Comparison of ENCODE assay signal across 1 cellular context in the genomic region with DNA sequence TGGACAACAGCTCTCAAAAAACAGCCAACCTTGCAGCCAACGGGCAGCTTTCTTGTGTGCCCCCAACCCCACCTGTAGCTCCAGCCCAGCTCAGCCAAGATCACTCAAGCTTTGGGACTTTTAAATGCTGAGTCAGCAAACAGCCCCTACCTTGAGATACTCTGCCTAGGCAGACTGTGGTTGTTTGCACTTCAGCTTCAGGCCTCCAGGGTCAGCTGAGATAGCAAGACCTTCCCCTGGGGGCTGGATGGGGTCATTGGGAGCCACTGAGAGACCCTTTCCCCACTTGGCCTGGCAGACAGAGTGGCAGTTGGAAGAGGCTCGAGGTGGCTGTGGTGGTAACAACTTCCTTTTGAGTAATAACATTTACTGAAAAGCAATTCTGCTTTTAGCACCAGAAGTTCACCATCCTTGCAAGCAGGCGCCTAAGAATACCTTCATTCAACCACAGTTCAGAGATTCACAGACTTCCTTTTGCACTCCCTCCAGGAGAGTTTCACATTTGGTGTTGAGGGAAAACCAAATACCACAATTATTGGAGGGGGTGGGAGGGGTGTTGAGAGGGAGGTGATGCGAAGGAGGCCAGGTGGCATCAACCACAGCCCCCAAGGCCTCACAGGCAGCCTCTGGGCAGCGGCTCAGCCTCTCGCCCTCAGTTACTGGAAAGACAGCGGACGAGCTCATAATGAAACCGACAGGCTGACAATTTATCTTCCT.
TF ChIP-seq lines count a peak whose summit lies in the region.

No MANE protein-coding gene starts in this region.

TF ChIP-seq in K562, 482 proteins besides CTCF, POLR2A, EP300 and RAD21 (continued from another document and continues in another):
- TF ChIP-seq STAT5A (IDR thresholded peaks at IDR 0.05; ENCODE audit: borderline replicate concordance, low read length) (no peak), KLF16 (IDR thresholded peaks at IDR 0.05) (no peak), MAFF (IDR thresholded peaks at IDR 0.05; ENCODE audit: low read length) (peak; percentile 100), RBM25 (IDR thresholded peaks at IDR 0.05; ENCODE audit: low read depth, low read length, severe bottlenecking) (no peak), ZNF41 (CRISPR knock-in tag; conservative IDR thresholded peaks at IDR 0.05) (no peak), ZNF445 (CRISPR knock-in tag; IDR thresholded peaks at IDR 0.05; ENCODE audit: low read depth) (no peak), NR2F6 (CRISPR knock-in tag; IDR thresholded peaks at IDR 0.05) (no peak), CSDE1 (IDR thresholded peaks at IDR 0.05) (no peak), SIN3B (IDR thresholded peaks at IDR 0.05; ENCODE audit: low read depth) (no peak), SMARCA5 (IDR thresholded peaks at IDR 0.05) (no peak), CHD1 (IDR thresholded peaks at IDR 0.05; ENCODE audit: low read length) (no peak), NELFE (IDR thresholded peaks at IDR 0.05; ENCODE audit: insufficient read depth, insufficient read length) (no peak), PBX2 (CRISPR knock-in tag; IDR thresholded peaks at IDR 0.05; ENCODE audit: low read depth) (no peak), PBX2 (tag; conservative IDR thresholded peaks at IDR 0.05; ENCODE audit: low read depth) (peak; percentile 44; the same call in 1 of the 2 replicates), POLR2AphosphoS5 (IDR thresholded peaks at IDR 0.05; ENCODE audit: control insufficient read depth, insufficient read depth, low read depth, low read length) (no peak), TFAP4 (CRISPR knock-in tag; IDR thresholded peaks at IDR 0.05; ENCODE audit: borderline replicate concordance) (0 out of 2 replicates have a peak, but pooled peaks have one; percentile 8), MAFG (tag; conservative IDR thresholded peaks at IDR 0.05) (peak; percentile 99), MAFK (IDR thresholded peaks at IDR 0.05; ENCODE audit: low read length) (peak; percentile 100), ARID4B (CRISPR knock-in tag; IDR thresholded peaks at IDR 0.05) (no peak), NCOA1 (IDR thresholded peaks at IDR 0.05; ENCODE audit: low read depth) (no peak), ZNF146 (CRISPR knock-in tag; IDR thresholded peaks at IDR 0.05; ENCODE audit: unreplicated experiment) (no peak), THRB (CRISPR knock-in tag; conservative IDR thresholded peaks at IDR 0.05) (no peak), ZNF780A (CRISPR knock-in tag; IDR thresholded peaks at IDR 0.05) (no peak), EWSR1 (IDR thresholded peaks at IDR 0.05; ENCODE audit: borderline replicate concordance, low read depth, partially characterized antibody) (no peak), SLC30A9 (CRISPR knock-in tag; IDR thresholded peaks at IDR 0.05) (no peak), JUNB (CRISPR knock-in tag; conservative IDR thresholded peaks at IDR 0.05) (no peak), FOXK2 (conservative IDR thresholded peaks at IDR 0.05 in 1 of 2, IDR thresholded peaks at IDR 0.05 in 1 of 2; ENCODE audit: low read depth in 2 of 2) (no peak)
- TF ChIP-seq, protein P1, sequence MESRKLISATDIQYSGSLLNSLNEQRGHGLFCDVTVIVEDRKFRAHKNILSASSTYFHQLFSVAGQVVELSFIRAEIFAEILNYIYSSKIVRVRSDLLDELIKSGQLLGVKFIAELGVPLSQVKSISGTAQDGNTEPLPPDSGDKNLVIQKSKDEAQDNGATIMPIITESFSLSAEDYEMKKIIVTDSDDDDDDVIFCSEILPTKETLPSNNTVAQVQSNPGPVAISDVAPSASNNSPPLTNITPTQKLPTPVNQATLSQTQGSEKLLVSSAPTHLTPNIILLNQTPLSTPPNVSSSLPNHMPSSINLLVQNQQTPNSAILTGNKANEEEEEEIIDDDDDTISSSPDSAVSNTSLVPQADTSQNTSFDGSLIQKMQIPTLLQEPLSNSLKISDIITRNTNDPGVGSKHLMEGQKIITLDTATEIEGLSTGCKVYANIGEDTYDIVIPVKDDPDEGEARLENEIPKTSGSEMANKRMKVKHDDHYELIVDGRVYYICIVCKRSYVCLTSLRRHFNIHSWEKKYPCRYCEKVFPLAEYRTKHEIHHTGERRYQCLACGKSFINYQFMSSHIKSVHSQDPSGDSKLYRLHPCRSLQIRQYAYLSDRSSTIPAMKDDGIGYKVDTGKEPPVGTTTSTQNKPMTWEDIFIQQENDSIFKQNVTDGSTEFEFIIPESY (CRISPR knock-in tag; IDR thresholded peaks at IDR 0.05): no peak
- TF ChIP-seq, protein P2, sequence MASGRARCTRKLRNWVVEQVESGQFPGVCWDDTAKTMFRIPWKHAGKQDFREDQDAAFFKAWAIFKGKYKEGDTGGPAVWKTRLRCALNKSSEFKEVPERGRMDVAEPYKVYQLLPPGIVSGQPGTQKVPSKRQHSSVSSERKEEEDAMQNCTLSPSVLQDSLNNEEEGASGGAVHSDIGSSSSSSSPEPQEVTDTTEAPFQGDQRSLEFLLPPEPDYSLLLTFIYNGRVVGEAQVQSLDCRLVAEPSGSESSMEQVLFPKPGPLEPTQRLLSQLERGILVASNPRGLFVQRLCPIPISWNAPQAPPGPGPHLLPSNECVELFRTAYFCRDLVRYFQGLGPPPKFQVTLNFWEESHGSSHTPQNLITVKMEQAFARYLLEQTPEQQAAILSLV (tag; IDR thresholded peaks at IDR 0.05): no peak
- TF ChIP-seq, protein P3, sequence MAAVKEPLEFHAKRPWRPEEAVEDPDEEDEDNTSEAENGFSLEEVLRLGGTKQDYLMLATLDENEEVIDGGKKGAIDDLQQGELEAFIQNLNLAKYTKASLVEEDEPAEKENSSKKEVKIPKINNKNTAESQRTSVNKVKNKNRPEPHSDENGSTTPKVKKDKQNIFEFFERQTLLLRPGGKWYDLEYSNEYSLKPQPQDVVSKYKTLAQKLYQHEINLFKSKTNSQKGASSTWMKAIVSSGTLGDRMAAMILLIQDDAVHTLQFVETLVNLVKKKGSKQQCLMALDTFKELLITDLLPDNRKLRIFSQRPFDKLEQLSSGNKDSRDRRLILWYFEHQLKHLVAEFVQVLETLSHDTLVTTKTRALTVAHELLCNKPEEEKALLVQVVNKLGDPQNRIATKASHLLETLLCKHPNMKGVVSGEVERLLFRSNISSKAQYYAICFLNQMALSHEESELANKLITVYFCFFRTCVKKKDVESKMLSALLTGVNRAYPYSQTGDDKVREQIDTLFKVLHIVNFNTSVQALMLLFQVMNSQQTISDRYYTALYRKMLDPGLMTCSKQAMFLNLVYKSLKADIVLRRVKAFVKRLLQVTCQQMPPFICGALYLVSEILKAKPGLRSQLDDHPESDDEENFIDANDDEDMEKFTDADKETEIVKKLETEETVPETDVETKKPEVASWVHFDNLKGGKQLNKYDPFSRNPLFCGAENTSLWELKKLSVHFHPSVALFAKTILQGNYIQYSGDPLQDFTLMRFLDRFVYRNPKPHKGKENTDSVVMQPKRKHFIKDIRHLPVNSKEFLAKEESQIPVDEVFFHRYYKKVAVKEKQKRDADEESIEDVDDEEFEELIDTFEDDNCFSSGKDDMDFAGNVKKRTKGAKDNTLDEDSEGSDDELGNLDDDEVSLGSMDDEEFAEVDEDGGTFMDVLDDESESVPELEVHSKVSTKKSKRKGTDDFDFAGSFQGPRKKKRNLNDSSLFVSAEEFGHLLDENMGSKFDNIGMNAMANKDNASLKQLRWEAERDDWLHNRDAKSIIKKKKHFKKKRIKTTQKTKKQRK (IDR thresholded peaks at IDR 0.05; ENCODE audit: borderline replicate concordance, low read depth, low read length): no peak
- TF ChIP-seq, protein P4, sequence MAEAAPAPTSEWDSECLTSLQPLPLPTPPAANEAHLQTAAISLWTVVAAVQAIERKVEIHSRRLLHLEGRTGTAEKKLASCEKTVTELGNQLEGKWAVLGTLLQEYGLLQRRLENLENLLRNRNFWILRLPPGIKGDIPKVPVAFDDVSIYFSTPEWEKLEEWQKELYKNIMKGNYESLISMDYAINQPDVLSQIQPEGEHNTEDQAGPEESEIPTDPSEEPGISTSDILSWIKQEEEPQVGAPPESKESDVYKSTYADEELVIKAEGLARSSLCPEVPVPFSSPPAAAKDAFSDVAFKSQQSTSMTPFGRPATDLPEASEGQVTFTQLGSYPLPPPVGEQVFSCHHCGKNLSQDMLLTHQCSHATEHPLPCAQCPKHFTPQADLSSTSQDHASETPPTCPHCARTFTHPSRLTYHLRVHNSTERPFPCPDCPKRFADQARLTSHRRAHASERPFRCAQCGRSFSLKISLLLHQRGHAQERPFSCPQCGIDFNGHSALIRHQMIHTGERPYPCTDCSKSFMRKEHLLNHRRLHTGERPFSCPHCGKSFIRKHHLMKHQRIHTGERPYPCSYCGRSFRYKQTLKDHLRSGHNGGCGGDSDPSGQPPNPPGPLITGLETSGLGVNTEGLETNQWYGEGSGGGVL (CRISPR knock-in tag; IDR thresholded peaks at IDR 0.05): no peak
- TF ChIP-seq, protein P5, sequence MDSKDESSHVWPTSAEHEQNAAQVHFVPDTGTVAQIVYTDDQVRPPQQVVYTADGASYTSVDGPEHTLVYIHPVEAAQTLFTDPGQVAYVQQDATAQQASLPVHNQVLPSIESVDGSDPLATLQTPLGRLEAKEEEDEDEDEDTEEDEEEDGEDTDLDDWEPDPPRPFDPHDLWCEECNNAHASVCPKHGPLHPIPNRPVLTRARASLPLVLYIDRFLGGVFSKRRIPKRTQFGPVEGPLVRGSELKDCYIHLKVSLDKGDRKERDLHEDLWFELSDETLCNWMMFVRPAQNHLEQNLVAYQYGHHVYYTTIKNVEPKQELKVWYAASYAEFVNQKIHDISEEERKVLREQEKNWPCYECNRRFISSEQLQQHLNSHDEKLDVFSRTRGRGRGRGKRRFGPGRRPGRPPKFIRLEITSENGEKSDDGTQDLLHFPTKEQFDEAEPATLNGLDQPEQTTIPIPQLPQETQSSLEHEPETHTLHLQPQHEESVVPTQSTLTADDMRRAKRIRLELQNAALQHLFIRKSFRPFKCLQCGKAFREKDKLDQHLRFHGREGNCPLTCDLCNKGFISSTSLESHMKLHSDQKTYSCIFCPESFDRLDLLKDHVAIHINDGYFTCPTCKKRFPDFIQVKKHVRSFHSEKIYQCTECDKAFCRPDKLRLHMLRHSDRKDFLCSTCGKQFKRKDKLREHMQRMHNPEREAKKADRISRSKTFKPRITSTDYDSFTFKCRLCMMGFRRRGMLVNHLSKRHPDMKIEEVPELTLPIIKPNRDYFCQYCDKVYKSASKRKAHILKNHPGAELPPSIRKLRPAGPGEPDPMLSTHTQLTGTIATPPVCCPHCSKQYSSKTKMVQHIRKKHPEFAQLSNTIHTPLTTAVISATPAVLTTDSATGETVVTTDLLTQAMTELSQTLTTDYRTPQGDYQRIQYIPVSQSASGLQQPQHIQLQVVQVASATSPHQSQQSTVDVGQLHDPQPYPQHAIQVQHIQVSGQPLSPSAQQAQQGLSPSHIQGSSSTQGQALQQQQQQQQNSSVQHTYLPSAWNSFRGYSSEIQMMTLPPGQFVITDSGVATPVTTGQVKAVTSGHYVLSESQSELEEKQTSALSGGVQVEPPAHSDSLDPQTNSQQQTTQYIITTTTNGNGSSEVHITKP (IDR thresholded peaks at IDR 0.05; ENCODE audit: partially characterized antibody): no peak
